16 cellular contexts compared by ENCODE assay signal in the genomic region with DNA sequence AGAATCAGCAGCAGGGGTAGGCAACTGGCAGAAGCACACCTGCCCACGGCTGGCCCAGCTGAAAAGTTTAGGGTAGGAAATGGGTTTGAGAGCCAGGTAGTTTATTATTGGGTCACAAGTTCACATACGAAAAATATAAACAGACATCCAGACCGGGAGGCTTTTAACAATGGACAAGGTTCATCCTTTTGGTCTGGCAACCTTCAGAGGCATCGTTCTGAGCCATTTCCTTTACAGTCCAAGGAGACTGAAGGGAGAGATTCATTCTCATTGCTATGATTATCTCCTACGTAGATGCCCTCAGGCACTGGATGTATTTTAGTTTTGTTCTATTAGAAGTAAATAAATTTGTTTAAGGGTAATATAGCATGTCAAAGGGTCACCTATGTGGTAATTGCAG.
A peak's percentile ranks its signal among the peaks of the same experiment; 100 is the strongest.
DNase-seq lines count a peak whose midpoint lies in the region; ATAC-seq and TF ChIP-seq lines count a peak whose summit lies in the region.
"Had no signal": no experiment of that assay in that cellular context is flagged by ENCODE, and none has a peak within 500 bp of the region (broad histone marks: within the 10 kb centered on the region; RNA-seq: fewer than 3 reads in every experiment).

No MANE protein-coding gene starts in this region.

- CTCF ChIA-PET in RWPE1 (lab: Yijun Ruan, JAX), result no interaction called here

- H3K23ac ChIP-seq in mesenchymal stem cell (ENCODE audit: low read length in 2 of 2), result peak overlapping the region in 1 of 2 experiments; percentile 18

- intact Hi-C loops in uterus (cut with DNase I; ENCODE audit: low total_unique reads), result no loop called here

- H3K27ac ChIP-seq in RWPE1, result peak overlapping the region; percentile 71
- H3K27ac ChIP-seq in epithelial cell of prostate, result peak overlapping the region; percentile 43
- H3K27ac ChIP-seq in mesenchymal stem cell (ENCODE audit: low read length, poor library complexity, severe bottlenecking), result no peak overlapping the region
- H3K27ac ChIP-seq in uterus, result peak overlapping the region; percentile 58 to 72
- H3K27ac ChIP-seq: PC-9, SK-N-MC had no signal

- H3K27me3 ChIP-seq in mesenchymal stem cell (ENCODE audit: control insufficient read depth in 1 of 2, insufficient read depth in 1 of 2, low read length in 2 of 2) (no peaks in the 10 kb centered on the region), uterus (no peaks in the 10 kb centered on the region)

- H2AK5ac ChIP-seq in mesenchymal stem cell (ENCODE audit: low read length, severe bottlenecking), result no peak overlapping the region

- no peak overlapping the region for H3K18ac ChIP-seq in mesenchymal stem cell (ENCODE audit: low read depth in 1 of 2, low read length in 2 of 2)

- no peaks in the 10 kb centered on the region for H3K4me1 ChIP-seq in mesenchymal stem cell (ENCODE audit: control insufficient read depth, insufficient read depth, low read depth, low read length)
- H3K4me1 ChIP-seq in uterus, result peaks cover 0 to 10% of the 10 kb centered on the region in 2 donors
- H3K4me1 ChIP-seq: HAP-1 had no signal

- TF ChIP-seq POLR2A in uterus (IDR thresholded peaks at IDR 0.05), result no peak

- no peak for DNase-seq in RWPE1 (ENCODE audit: low spot score)
- no peak for DNase-seq in epithelial cell of prostate (ENCODE audit: low read depth, low spot score)
- DNase-seq in mesenchymal stem cell, result no peak
- no peak for DNase-seq in uterus
- no peak for DNase-seq in GM19238 (ENCODE audit: insufficient read length, low spot score)
- DNase-seq in NCI-H128 (lab: John Stamatoyannopoulos, UW; ENCODE audit: unreplicated experiment), result no peak
- DNase-seq: CD4-positive, alpha-beta memory T cell; MV-4-11; NCI-H1417 treated with DMSO at 0.1 percent for 48 hours; NCI-H2029 treated with DMSO at 0.1 percent for 48 hours; NCI-H2171 treated with DMSO at 0.1 percent for 48 hours; NCI-H774; PC-9 had no signal

- H3K9me3 ChIP-seq in mesenchymal stem cell (ENCODE audit: control insufficient read depth, low read length) (no peaks in the 10 kb centered on the region), uterus (no peaks in the 10 kb centered on the region)
- H3K9me3 ChIP-seq: HAP-1 had no signal

- no peaks in the 10 kb centered on the region for H3K79me1 ChIP-seq in mesenchymal stem cell (replicated peaks; ENCODE audit: low read length, poor library complexity, severe bottlenecking)

- no peak overlapping the region for H2BK15ac ChIP-seq in mesenchymal stem cell (ENCODE audit: low read depth, poor library complexity, severe bottlenecking)

- POLR2A ChIA-PET in RWPE1 (lab: Yijun Ruan, JAX; ENCODE audit: low non-redundant PET), result no interaction called here

- no peak overlapping the region for H3K14ac ChIP-seq in mesenchymal stem cell (ENCODE audit: low read length in 2 of 2)

- no peak overlapping the region for H2BK120ac ChIP-seq in mesenchymal stem cell (ENCODE audit: low read depth, low read length)

- H4K91ac ChIP-seq in mesenchymal stem cell (ENCODE audit: low read length), result no peak overlapping the region

- WGBS in mesenchymal stem cell, result 89% methylated on average over 5 of the region's 5 CpGs

- TF ChIP-seq CTCF in RWPE1 (conservative IDR thresholded peaks at IDR 0.05; ENCODE audit: low read depth) (no peak), uterus (IDR thresholded peaks at IDR 0.05) (no peak)

- H2AFZ ChIP-seq in mesenchymal stem cell (ENCODE audit: low read depth, low read length), result no peak overlapping the region
- H2AFZ ChIP-seq: PC-9 had no signal

- no peaks in the 10 kb centered on the region for H3K36me3 ChIP-seq in mesenchymal stem cell (ENCODE audit: control insufficient read depth in 1 of 2, insufficient read depth in 2 of 2, low read depth in 1 of 2, low read length in 2 of 2)
- no peaks in the 10 kb centered on the region for H3K36me3 ChIP-seq in uterus
- H3K36me3 ChIP-seq: HAP-1 had no signal

- no peak overlapping the region for H2BK5ac ChIP-seq in mesenchymal stem cell (ENCODE audit: low read depth, low read length, poor library complexity, severe bottlenecking)

- peak overlapping the region; percentile 65 for H4K8ac ChIP-seq in mesenchymal stem cell (ENCODE audit: low read length)

- no peak overlapping the region for H2BK12ac ChIP-seq in mesenchymal stem cell (ENCODE audit: low read length in 2 of 2)

- H3K4me3 ChIP-seq in mesenchymal stem cell (ENCODE audit: insufficient read depth in 1 of 2, low read depth in 1 of 2, low read length in 2 of 2) (no peak overlapping the region), uterus (no peak overlapping the region)
- H3K4me3 ChIP-seq: HAP-1, PC-9, SK-N-MC had no signal

- H3K9ac ChIP-seq in mesenchymal stem cell (ENCODE audit: low read length), result no peak overlapping the region

- H3K4ac ChIP-seq in mesenchymal stem cell (ENCODE audit: low read depth in 1 of 2, low read length in 2 of 2), result no peak overlapping the region

- ATAC-seq in HG03280 (IDR thresholded peaks at IDR 0.05; ENCODE audit: unreplicated experiment), result no peak

- no peak overlapping the region for H3K4me2 ChIP-seq in mesenchymal stem cell (ENCODE audit: low read length, poor library complexity, severe bottlenecking)
- H3K4me2 ChIP-seq: PC-9 had no signal
